Comparison of ENCODE assay signal across 15 cellular contexts in the genomic region with DNA sequence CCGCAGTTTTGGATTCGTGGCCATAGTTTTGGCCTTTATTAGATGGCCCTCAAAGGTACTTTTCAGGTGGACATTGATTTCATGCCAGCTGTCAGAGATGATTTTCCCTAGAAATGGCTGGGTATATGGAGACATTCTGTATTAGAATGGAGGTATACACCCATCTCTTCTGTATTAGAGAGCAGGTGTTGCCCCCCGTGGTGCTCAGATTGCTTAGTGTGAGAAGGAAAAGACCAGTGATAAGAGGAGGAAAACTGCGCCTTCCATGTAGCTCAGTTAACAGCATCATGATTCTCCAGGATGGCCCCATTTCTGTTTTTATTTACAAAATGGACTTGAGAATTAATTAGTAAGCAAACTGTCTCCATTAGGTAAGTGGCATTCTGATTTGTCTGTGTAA.
DNase-seq lines count a peak whose midpoint lies in the region; ATAC-seq and TF ChIP-seq lines count a peak whose summit lies in the region.
"Had no signal": no experiment of that assay in that cellular context is flagged by ENCODE, and none has a peak within 500 bp of the region (broad histone marks: within the 10 kb centered on the region; RNA-seq: fewer than 3 reads in every experiment).

No MANE protein-coding gene starts in this region.

- no peak overlapping the region for H3K4me3 Mint-ChIP-seq in type B pancreatic cell
- H3K4me3 Mint-ChIP-seq: H9 had no signal

- no peaks in the 10 kb centered on the region for H3K27me3 ChIP-seq in colonic mucosa
- H3K27me3 ChIP-seq: BLaER1 treated with 17β-estradiol and CSF1 and Interleukin-3, amounts not matched to agents 10 nM and 100 nM had no signal

- no peaks in the 10 kb centered on the region for H3K9me3 Mint-ChIP-seq in type B pancreatic cell
- H3K9me3 Mint-ChIP-seq: H9 had no signal

- no peaks in the 10 kb centered on the region for H3K4me1 ChIP-seq in colonic mucosa

- no peaks in the 10 kb centered on the region for H3K27me3 Mint-ChIP-seq in type B pancreatic cell

- H3K4me3 ChIP-seq in colonic mucosa, result no peak overlapping the region
- H3K4me3 ChIP-seq: BLaER1 treated with 17β-estradiol and CSF1 and Interleukin-3, amounts not matched to agents 10 nM and 100 nM; PC-9 had no signal

- H3K9me3 ChIP-seq in colonic mucosa, result no peaks in the 10 kb centered on the region
- H3K9me3 ChIP-seq: BLaER1 treated with 17β-estradiol and CSF1 and Interleukin-3, amounts not matched to agents 10 nM and 100 nM had no signal

- ATAC-seq in GM21367 (IDR thresholded peaks at IDR 0.05; ENCODE audit: unreplicated experiment) (no peak), HG03457 (IDR thresholded peaks at IDR 0.05; ENCODE audit: unreplicated experiment) (no peak)

- DNase-seq in NCI-H1417 treated with DMSO at 0.1 percent for 48 hours (lab: John Stamatoyannopoulos, UW) (peak; percentile 45), NCI-H524 treated with DMSO at 0.1 percent for 48 hours (lab: John Stamatoyannopoulos, UW) (peak; percentile 2), colonic mucosa (peak; percentile 4), type B pancreatic cell (ENCODE audit: extremely low spot score, unreplicated experiment) (no peak)
- no peak for DNase-seq in activated CD8-positive, alpha-beta memory T cell treated with anti-CD3 and anti-CD28 coated beads, Interleukin-2, amount 50 U/mL, for 4 hours
- DNase-seq: H9, Karpas-422, MM.1S, NCI-H1105, NCI-H2029, NCI-H510A, PC-9 had no signal

- H3K9ac ChIP-seq in colonic mucosa (ENCODE audit: low read depth in 2 of 2, low read length in 2 of 2), result no peak overlapping the region
- H3K9ac ChIP-seq: BLaER1 treated with 17β-estradiol and CSF1 and Interleukin-3, amounts not matched to agents 10 nM and 100 nM had no signal

- H3K27ac Mint-ChIP-seq in type B pancreatic cell, result peak overlapping the region; percentile 25

- intact Hi-C loops in colonic mucosa (cut with DNase I), result no loop called here

- H3K27ac ChIP-seq in colonic mucosa, result no peak overlapping the region
- H3K27ac ChIP-seq: BLaER1 treated with 17β-estradiol and CSF1 and Interleukin-3, amounts not matched to agents 10 nM and 100 nM; PC-9 had no signal

- H3K36me3 ChIP-seq in colonic mucosa, result no peaks in the 10 kb centered on the region

- peaks cover 83% of the 10 kb centered on the region for H3K4me1 Mint-ChIP-seq in type B pancreatic cell (ENCODE audit: unreplicated experiment)

- TF ChIP-seq CTCF in colonic mucosa (IDR thresholded peaks at IDR 0.05) (no peak), type B pancreatic cell (conservative IDR thresholded peaks at IDR 0.05) (no peak)

- no peaks in the 10 kb centered on the region for H3K36me3 Mint-ChIP-seq in type B pancreatic cell

Comparison
In these comparisons a context has a peak if more than half of its experiments do, and no peak if none do; other contexts are left out.
1. DNase-seq: peak in NCI-H1417 treated with DMSO at 0.1 percent for 48 hours (single experiment), NCI-H524 treated with DMSO at 0.1 percent for 48 hours (single experiment) and colonic mucosa (single experiment); none in type B pancreatic cell (single experiment) and activated CD8-positive, alpha-beta memory T cell treated with anti-CD3 and anti-CD28 coated beads, Interleukin-2, amount 50 U/mL, for 4 hours (single experiment).